In genomic region chr5:1785062-1785461, GRCh38 we compare ENCODE assay signal across 17 cellular contexts.
"Had no signal": no experiment of that assay in that cellular context is flagged by ENCODE, and none has a peak within 500 bp of the region (broad histone marks: within the 10 kb centered on the region; RNA-seq: fewer than 3 reads in every experiment).

No MANE protein-coding gene starts in this region.

- H3K36me3 Mint-ChIP-seq: stimulated activated naive B cell treated with anti-CD40 and anti-IgM and Interleukin-4, amounts not matched to agents 10 μg/mL and 1 μg/mL and 100 μg/mL, for 72 hours had no signal

- H3K4me3 Mint-ChIP-seq: activated T-cell treated with anti-CD3 and anti-CD28 coated beads, Interleukin-2, amount 50 U/mL, for 72 hours; stimulated activated naive B cell treated with anti-CD40 and anti-IgM and Interleukin-4, amounts not matched to agents 10 μg/mL and 1 μg/mL and 100 μg/mL, for 72 hours had no signal

- H3K9me3 ChIP-seq: gastrocnemius medialis, tibial nerve had no signal

- DNase-seq: activated CD4-positive, alpha-beta T cell treated with anti-CD3 and anti-CD28 coated beads for 1 hour; activated CD4-positive, alpha-beta T cell treated with anti-CD3 and anti-CD28 coated beads, Interleukin-2, amount 50 U/mL, for 48 hours; activated CD8-positive, alpha-beta memory T cell treated with anti-CD3 and anti-CD28 coated beads, Interleukin-2, amount 50 U/mL, for 4 hours; activated naive CD4-positive, alpha-beta T cell treated with Interleukin-2 at 50 U/mL for 16 hours; activated T-cell treated with anti-CD3 and anti-CD28 coated beads, Interleukin-2, amount 50 U/mL, for 72 hours; central memory CD4-positive, alpha-beta T cell; cortex of kidney; effector CD8-positive, alpha-beta T cell; gastrocnemius medialis; midbrain; stimulated activated CD4-positive, alpha-beta T cell treated with anti-CD3 and anti-CD28 coated beads, Interleukin-1b, Interleukin-23, amount 100 ng/mL, for 48 hours; stimulated activated naive B cell treated with anti-CD40 and anti-IgM and Interleukin-4, amounts not matched to agents 10 μg/mL and 1 μg/mL and 100 μg/mL, for 72 hours; SW 1271; T-helper 9 cell had no signal

- ATAC-seq: activated T-cell treated with anti-CD3 and anti-CD28 coated beads, Interleukin-2, amount 50 U/mL, for 72 hours; gastrocnemius medialis; stimulated activated naive B cell treated with anti-CD40 and anti-IgM and Interleukin-4, amounts not matched to agents 10 μg/mL and 1 μg/mL and 100 μg/mL, for 72 hours had no signal

- H3K4me3 ChIP-seq: gastrocnemius medialis, hepatocyte, lung, tibial nerve had no signal

- H3K9me3 Mint-ChIP-seq: activated T-cell treated with anti-CD3 and anti-CD28 coated beads, Interleukin-2, amount 50 U/mL, for 72 hours; stimulated activated naive B cell treated with anti-CD40 and anti-IgM and Interleukin-4, amounts not matched to agents 10 μg/mL and 1 μg/mL and 100 μg/mL, for 72 hours had no signal

- H3K27ac Mint-ChIP-seq: activated T-cell treated with anti-CD3 and anti-CD28 coated beads, Interleukin-2, amount 50 U/mL, for 72 hours had no signal

- H3K27ac ChIP-seq: gastrocnemius medialis, hepatocyte, tibial nerve had no signal

- H3K36me3 ChIP-seq: gastrocnemius medialis, tibial nerve had no signal

- H3K27me3 ChIP-seq: gastrocnemius medialis, hepatocyte, tibial nerve had no signal
